Comparison of ENCODE assay signal across 6 cellular contexts in the genomic region with DNA sequence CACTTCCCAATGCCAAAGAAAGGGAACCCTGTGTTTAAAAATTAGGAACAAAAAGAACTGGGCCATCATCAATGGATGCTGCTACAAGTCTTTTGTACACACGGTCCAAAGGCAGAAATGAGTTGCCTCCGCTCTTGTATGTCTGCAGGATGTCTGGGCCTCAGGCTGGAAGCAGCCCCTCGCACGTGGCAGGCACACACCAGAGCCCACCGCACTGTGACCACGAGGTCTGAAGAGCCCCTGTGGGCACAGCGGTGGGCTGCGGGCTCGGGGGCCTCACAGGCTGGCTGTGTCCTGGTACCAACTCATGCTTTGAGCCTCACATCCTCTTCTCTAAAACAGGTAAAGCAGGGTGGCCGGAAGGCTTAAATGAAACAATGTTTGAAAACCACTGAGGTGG.
"Had no signal": no experiment of that assay in that cellular context is flagged by ENCODE, and none has a peak within 500 bp of the region (broad histone marks: within the 10 kb centered on the region; RNA-seq: fewer than 3 reads in every experiment).

No MANE protein-coding gene starts in this region.

- H2AFZ ChIP-seq: GM23338 had no signal

- H3K4me3 Mint-ChIP-seq: GM23338, H9 had no signal

- FAIRE-seq: H1, H54, K562 had no signal

- H3K4me2 ChIP-seq: GM23338 had no signal

- DNase-seq: H9, KG1 had no signal

- ATAC-seq: GM23338, K562 had no signal

- H3K4me3 ChIP-seq: GM23338, K562 had no signal

- H3K4me1 Mint-ChIP-seq: H9 had no signal

- H3K27ac Mint-ChIP-seq: GM23338, H9 had no signal
